Comparison of ENCODE assay signal across 13 cellular contexts in the genomic region with DNA sequence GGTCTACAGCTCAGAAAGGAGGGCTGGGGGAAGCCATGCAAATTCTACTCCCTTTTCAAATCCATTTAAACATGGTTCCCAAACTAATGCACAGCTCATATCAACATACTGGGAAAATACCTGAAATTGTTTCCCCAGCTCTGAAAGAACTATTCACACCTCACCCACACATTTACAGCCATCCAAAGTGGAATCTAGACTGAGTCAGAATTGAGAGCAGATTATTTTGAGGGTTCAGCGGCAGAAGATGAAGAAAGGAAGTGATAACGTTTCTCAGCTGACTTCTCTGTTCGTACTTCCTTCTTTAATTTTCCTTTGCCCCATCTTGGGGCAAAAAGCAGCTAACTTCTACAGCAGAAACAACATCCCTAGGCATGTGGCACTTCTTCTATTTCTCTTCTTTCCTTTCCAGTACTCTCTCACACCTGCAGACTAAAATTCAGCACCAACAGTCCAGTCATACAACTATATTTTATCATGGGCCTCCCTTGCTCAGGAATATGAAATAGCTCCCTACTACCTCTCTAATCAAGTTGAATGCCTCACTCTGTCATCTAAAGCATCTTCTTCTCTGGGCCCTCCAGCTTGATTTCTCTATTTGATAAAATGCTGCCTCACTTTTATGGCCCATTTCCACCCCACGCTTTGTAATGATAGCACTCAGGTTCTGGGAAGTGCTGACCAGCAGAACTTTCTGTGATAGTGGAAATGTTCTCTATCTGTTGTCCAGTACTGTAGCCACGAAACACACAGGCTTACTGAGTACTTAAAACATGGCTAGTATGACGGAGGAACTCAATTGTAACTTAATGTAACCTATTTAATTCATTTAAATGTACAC. TPM values are rescaled to one million over a fixed set of nuclear protein-coding genes. Genes with fewer than 3 reads are reported as not detected.
DNase-seq lines count a peak whose midpoint lies in the region; ATAC-seq and TF ChIP-seq lines count a peak whose summit lies in the region.
"Had no signal": no experiment of that assay in that cellular context is flagged by ENCODE, and none has a peak within 500 bp of the region (broad histone marks: within the 10 kb centered on the region; RNA-seq: fewer than 3 reads in every experiment).

No MANE protein-coding gene starts in this region.

- H3K27ac ChIP-seq in esophagus squamous epithelium: peak overlapping the region; percentile 2 to 78 (median 72)
- peak overlapping the region; percentile 48 to 80 (median 67) for H3K27ac ChIP-seq in stomach
- H3K27ac ChIP-seq: hepatocyte, ovary had no signal

- H3K4me1 ChIP-seq in esophagus squamous epithelium (peaks cover 5 to 70% (median 23%) of the 10 kb centered on the region in 3 donors), stomach (peaks cover 15 to 81% (median 35%) of the 10 kb centered on the region in 4 donors)

- intact Hi-C loops in activated CD4-positive, alpha-beta T cell treated with anti-CD3 and anti-CD28 coated beads for 36 hours (cut with DNase I, micrococcal nuclease): loop anchor here in 1 of 2 experiments (1.0 kb wide), 1 partner anchor 29 kb away; no protein-coding TSS in a partner anchor
- intact Hi-C loops in esophagus squamous epithelium (cut with DNase I): loop anchor here (10.0 kb wide), 1 partner anchor 64 kb away; no protein-coding TSS in a partner anchor
- intact Hi-C loops in stomach (cut with DNase I; ENCODE audit: low total_unique reads): no loop called here

- CTCF ChIA-PET in activated CD4-positive, alpha-beta T cell treated with anti-CD3 and anti-CD28 coated beads for 36 hours (lab: Charles Lee): interaction anchor here (0.8 to 2.7 kb wide), 15 partner anchors 9 to 307 kb away, joined by 3 to 23 read pairs (median 4); partner anchors contain the start of gene ARHGAP25

- H3K4me3 ChIP-seq in esophagus squamous epithelium (no peak overlapping the region), stomach (no peak overlapping the region)
- H3K4me3 ChIP-seq: body of pancreas, hepatocyte, ovary had no signal

- 74 to 77% methylated on average over 6 of the region's 6 CpGs for WGBS in esophagus squamous epithelium, 2 donors
- 73 to 84% (median 82%) methylated on average over 6 of the region's 6 CpGs for WGBS in stomach, 5 donors

- H3K9me3 ChIP-seq in esophagus squamous epithelium (no peaks in the 10 kb centered on the region), stomach (no peaks in the 10 kb centered on the region)
- H3K9me3 ChIP-seq: body of pancreas, ovary had no signal

- H3K4me3 Mint-ChIP-seq in activated CD4-positive, alpha-beta T cell treated with anti-CD3 and anti-CD28 coated beads for 36 hours: peak overlapping the region; percentile 35
- peak overlapping the region; percentile 63 for H3K4me3 Mint-ChIP-seq in T-helper 1 cell treated with Interleukin-12 subunit alpha and Interleukin-12 subunit beta and Interleukin-4 antibody, amounts not matched to agents 30 μg/mL and 1 μg/mL, for 36 hours

- no peaks in the 10 kb centered on the region for H3K27me3 Mint-ChIP-seq in activated CD4-positive, alpha-beta T cell treated with anti-CD3 and anti-CD28 coated beads for 36 hours
- no peaks in the 10 kb centered on the region for H3K27me3 Mint-ChIP-seq in T-helper 1 cell treated with Interleukin-12 subunit alpha and Interleukin-12 subunit beta and Interleukin-4 antibody, amounts not matched to agents 30 μg/mL and 1 μg/mL, for 36 hours (ENCODE audit: low read depth)

- H3K27ac Mint-ChIP-seq in activated CD4-positive, alpha-beta T cell treated with anti-CD3 and anti-CD28 coated beads for 36 hours: peak overlapping the region; percentile 99
- H3K27ac Mint-ChIP-seq in T-helper 1 cell treated with Interleukin-12 subunit alpha and Interleukin-12 subunit beta and Interleukin-4 antibody, amounts not matched to agents 30 μg/mL and 1 μg/mL, for 36 hours: peak overlapping the region; percentile 87

- no peak for DNase-seq in activated CD4-positive, alpha-beta T cell treated with anti-CD3 and anti-CD28 coated beads for 36 hours
- DNase-seq in activated CD4-positive, alpha-beta T cell treated with anti-CD3 and anti-CD28 coated beads, Interleukin-2, amount 50 U/mL, for 1 hour: no peak
- DNase-seq in esophagus squamous epithelium (lab: John Stamatoyannopoulos, UW) (no peak), stomach (no peak), hepatic stellate cell (ENCODE audit: low spot score) (no peak)
- no peak for DNase-seq in NK-92 treated with Interleukin-12 subunit alpha and Interleukin-12 subunit beta, amount 100 ng/mL, for 24 hours (lab: John Stamatoyannopoulos, UW)
- no peak for DNase-seq in activated effector memory CD4-positive, alpha-beta T cell treated with Interleukin-2 at 50 U/mL for 16 hours
- DNase-seq: 8988T, body of pancreas, NCI-H1930, ovary had no signal

- TF ChIP-seq CTCF in esophagus squamous epithelium (IDR thresholded peaks at IDR 0.05) (no peak), stomach (IDR thresholded peaks at IDR 0.05) (no peak)

- H3K27me3 ChIP-seq in esophagus squamous epithelium (no peaks in the 10 kb centered on the region), stomach (no peaks in the 10 kb centered on the region)
- H3K27me3 ChIP-seq: body of pancreas, hepatocyte, ovary had no signal

- H3K36me3 Mint-ChIP-seq in activated CD4-positive, alpha-beta T cell treated with anti-CD3 and anti-CD28 coated beads for 36 hours (ENCODE audit: low read depth): peaks cover 28% of the 10 kb centered on the region
- peaks cover 57% of the 10 kb centered on the region for H3K36me3 Mint-ChIP-seq in T-helper 1 cell treated with Interleukin-12 subunit alpha and Interleukin-12 subunit beta and Interleukin-4 antibody, amounts not matched to agents 30 μg/mL and 1 μg/mL, for 36 hours (ENCODE audit: low read depth)

- peak; percentile 6 for ATAC-seq in activated CD4-positive, alpha-beta T cell treated with anti-CD3 and anti-CD28 coated beads for 36 hours
- ATAC-seq: body of pancreas had no signal

- H3K9me3 Mint-ChIP-seq in activated CD4-positive, alpha-beta T cell treated with anti-CD3 and anti-CD28 coated beads for 36 hours (ENCODE audit: low read depth): no peaks in the 10 kb centered on the region
- no peaks in the 10 kb centered on the region for H3K9me3 Mint-ChIP-seq in T-helper 1 cell treated with Interleukin-12 subunit alpha and Interleukin-12 subunit beta and Interleukin-4 antibody, amounts not matched to agents 30 μg/mL and 1 μg/mL, for 36 hours

- H3K36me3 ChIP-seq in esophagus squamous epithelium (no peaks in the 10 kb centered on the region), stomach (no peaks in the 10 kb centered on the region)
- H3K36me3 ChIP-seq: ovary had no signal

- POLR2A ChIA-PET in activated CD4-positive, alpha-beta T cell treated with anti-CD3 and anti-CD28 coated beads for 36 hours (lab: Charles Lee): interaction anchor here (0.8 to 1.6 kb wide), 4 partner anchors 15 to 314 kb away, joined by 3 to 7 read pairs (median 3); partner anchors contain the start of gene ARHGAP25

- TF ChIP-seq POLR2A in esophagus squamous epithelium (IDR thresholded peaks at IDR 0.05) (peak in 1 of 4 donors; percentile 12), stomach (IDR thresholded peaks at IDR 0.05) (no peak)

- TF ChIP-seq EP300 in stomach (IDR thresholded peaks at IDR 0.05): no peak

- peaks cover 99% of the 10 kb centered on the region for H3K4me1 Mint-ChIP-seq in activated CD4-positive, alpha-beta T cell treated with anti-CD3 and anti-CD28 coated beads for 36 hours
- H3K4me1 Mint-ChIP-seq in T-helper 1 cell treated with Interleukin-12 subunit alpha and Interleukin-12 subunit beta and Interleukin-4 antibody, amounts not matched to agents 30 μg/mL and 1 μg/mL, for 36 hours (ENCODE audit: low read depth): peaks cover 91% of the 10 kb centered on the region

RNA-seq across cellular contexts. Expression of gene ARHGAP25, which starts 35.9 kb away (rescaled TPM):
- total RNA-seq in activated CD4-positive, alpha-beta T cell treated with anti-CD3 and anti-CD28 coated beads for 36 hours: 10 to 100 TPM; 57.9 to 73.2 TPM
- total RNA-seq in esophagus squamous epithelium (1 to 10 TPM; 3.2 to 9.0 (median 5.5) TPM), stomach (10 to 100 TPM in 2 of 5 donors, 1 to 10 TPM in 1, under 1 TPM in 1, not detected in 1; 0.29 to 17.1 (median 8.7) TPM)
- 1 to 10 TPM; 3.6 to 6.3 (median 4.0) TPM for polyA plus RNA-seq in stomach
